ENCODE assay signal across 25 cellular contexts in genomic region chr6:92979281-92979680, GRCh38.
"Had no signal": no experiment of that assay in that cellular context is flagged by ENCODE, and none has a peak within 500 bp of the region (broad histone marks: within the 10 kb centered on the region; RNA-seq: fewer than 3 reads in every experiment).

No MANE protein-coding gene starts in this region.

- H3K4me3 ChIP-seq: body of pancreas, coronary artery, dorsolateral prefrontal cortex, right lobe of liver, uterus had no signal

- H3K27me3 ChIP-seq: body of pancreas, dorsolateral prefrontal cortex, right lobe of liver, uterus had no signal

- H3K27me3 Mint-ChIP-seq: activated B cell treated with CpG ODN at 0.5 μM for 24 hours; activated CD8-positive, alpha-beta T cell treated with anti-CD3 and anti-CD28 coated beads for 36 hours; activated T-helper 17 cell treated with anti-CD3 and anti-CD28 coated beads, Interleukin-2, amount 50 U/mL, for 72 hours; naive B cell; stimulated activated naive CD8-positive, alpha-beta T cell treated with anti-CD3 and anti-CD28 coated beads, Interleukin-15, Interleukin-2, amounts not matched to agents 100 ng/mL and 50 ng/mL, for 24 hours; type B pancreatic cell had no signal

- H3K9me3 ChIP-seq: body of pancreas, right lobe of liver, uterus had no signal

- H3K4me1 ChIP-seq: body of pancreas, right lobe of liver, uterus had no signal

- H3K4me1 Mint-ChIP-seq: activated B cell treated with CpG ODN at 0.5 μM for 24 hours; activated T-helper 17 cell treated with anti-CD3 and anti-CD28 coated beads, Interleukin-2, amount 50 U/mL, for 72 hours; naive B cell had no signal

- H3K36me3 ChIP-seq: right lobe of liver, uterus had no signal

- FAIRE-seq: keratinocyte had no signal

- H3K27ac ChIP-seq: body of pancreas, coronary artery, dorsolateral prefrontal cortex, right lobe of liver, uterus had no signal

- H3K36me3 Mint-ChIP-seq: mesothelial cell of epicardium, naive B cell, type B pancreatic cell had no signal

- H3K27ac Mint-ChIP-seq: activated B cell treated with CpG ODN at 0.5 μM for 24 hours; activated CD8-positive, alpha-beta T cell treated with anti-CD3 and anti-CD28 coated beads for 36 hours; activated T-helper 17 cell treated with anti-CD3 and anti-CD28 coated beads, Interleukin-2, amount 50 U/mL, for 72 hours; mesothelial cell of epicardium; naive B cell; stimulated activated naive CD8-positive, alpha-beta T cell treated with anti-CD3 and anti-CD28 coated beads, Interleukin-15, Interleukin-2, amounts not matched to agents 100 ng/mL and 50 ng/mL, for 24 hours; type B pancreatic cell had no signal

- H3K4me3 Mint-ChIP-seq: activated B cell treated with CpG ODN at 0.5 μM for 24 hours; activated CD8-positive, alpha-beta T cell treated with anti-CD3 and anti-CD28 coated beads for 36 hours; activated T-cell treated with anti-CD3 and anti-CD28 coated beads, Interleukin-2, amount 50 U/mL, for 4 hours; activated T-helper 17 cell treated with anti-CD3 and anti-CD28 coated beads, Interleukin-2, amount 50 U/mL, for 72 hours; mesothelial cell of epicardium; naive B cell; stimulated activated naive CD8-positive, alpha-beta T cell treated with anti-CD3 and anti-CD28 coated beads, Interleukin-15, Interleukin-2, amounts not matched to agents 100 ng/mL and 50 ng/mL, for 24 hours; type B pancreatic cell had no signal

- DNase-seq: activated B cell treated with CpG ODN at 0.5 μM for 24 hours; activated CD4-positive, alpha-beta T cell treated with anti-CD3 and anti-CD28 coated beads, Interleukin-2, amount 50 U/mL, for 1 hour; activated CD8-positive, alpha-beta T cell treated with anti-CD3 and anti-CD28 coated beads for 36 hours; activated gamma-delta T cell treated with Interleukin-2 at 50 U/mL for 16 hours; activated naive CD4-positive, alpha-beta T cell treated with anti-CD3 and anti-CD28 coated beads, Interleukin-2, amount 50 U/mL, for 16 hours; activated T-cell treated with anti-CD3 and anti-CD28 coated beads, Interleukin-2, amount 50 U/mL, for 4 hours; cerebellar nuclear complex; dorsolateral prefrontal cortex; effector memory CD4-positive, alpha-beta T cell; foreskin melanocyte; left colon; naive B cell; nucleus accumbens; right lobe of liver; stimulated activated CD4-positive, alpha-beta T cell treated with anti-CD3 and anti-CD28 coated beads, Interleukin-12 subunit alpha, Interleukin-12 subunit beta, amount 100 ng/mL, for 4 hours; stimulated activated CD4-positive, alpha-beta T cell treated with anti-CD3 and anti-CD28 coated beads, Interleukin-4, amount 100 ng/mL, for 1 hour; T-helper 2 cell; uterus had no signal
